In genomic region chr17:50056217-50056960, GRCh38 we compare ENCODE assay signal across 8 cellular contexts. TPM values are rescaled to one million over a fixed set of nuclear protein-coding genes. Genes with fewer than 3 reads are reported as not detected.
DNase-seq lines count a peak whose midpoint lies in the region; ATAC-seq and TF ChIP-seq lines count a peak whose summit lies in the region.

No MANE protein-coding gene starts in this region.

- DNase-seq in NCI-H1694 (lab: John Stamatoyannopoulos, UW) (peak; percentile 17), caudate nucleus (lab: John Stamatoyannopoulos, UW) (peak in 50 of 61 donors; percentile 8 to 78 (median 42)), left lung (peak in 1 of 2 donors; percentile 86)
- DNase-seq in stimulated activated CD4-positive, alpha-beta T cell treated with anti-CD3 and anti-CD28 coated beads, Interleukin-4, amount 100 ng/mL, for 4 hours: peak; percentile 62 to 63

- peak overlapping the region; percentile 94 to 100 (median 100) for H3K4me2 ChIP-seq in BLaER1 treated with 17β-estradiol and CSF1 and Interleukin-3, amounts not matched to agents 10 nM and 100 nM

- no peak overlapping the region for H3K27ac ChIP-seq in BLaER1 treated with 17β-estradiol and CSF1 and Interleukin-3, amounts not matched to agents 10 nM and 100 nM
- H3K27ac ChIP-seq in caudate nucleus (ENCODE audit: low read depth, low read length) (no peak overlapping the region), left lung (peak overlapping the region; percentile 87 to 93)

- peaks cover 35 to 66% (median 51%) of the 10 kb centered on the region in 10 experiments for H3K4me1 ChIP-seq in BLaER1 treated with 17β-estradiol and CSF1 and Interleukin-3, amounts not matched to agents 10 nM and 100 nM
- H3K4me1 ChIP-seq in left lung: peaks cover 63 to 96% of the 10 kb centered on the region in 2 donors

- peak overlapping the region; percentile 19 to 76 (median 68); a peak in 21 of 22 replicates for H3K9ac ChIP-seq in BLaER1 treated with 17β-estradiol and CSF1 and Interleukin-3, amounts not matched to agents 10 nM and 100 nM

- no peaks in the 10 kb centered on the region for H3K9me3 ChIP-seq in BLaER1 treated with 17β-estradiol and CSF1 and Interleukin-3, amounts not matched to agents 10 nM and 100 nM (replicated peaks in 1 of 11)
- no peaks in the 10 kb centered on the region for H3K9me3 ChIP-seq in left lung

- TF ChIP-seq CTCF in WI38 (IDR thresholded peaks at IDR 0.05; ENCODE audit: low read depth, low read length) (0 out of 2 replicates have a peak, but pooled peaks have one; percentile 12), left lung (IDR thresholded peaks at IDR 0.05) (peak in 1 of 2 donors; percentile 18)

- H3K36me3 ChIP-seq in BLaER1 treated with 17β-estradiol and CSF1 and Interleukin-3, amounts not matched to agents 10 nM and 100 nM: no peaks in the 10 kb centered on the region
- no peaks in the 10 kb centered on the region for H3K36me3 ChIP-seq in left lung

- peak overlapping the region; percentile 64 to 84 (median 76) for H3K4me3 ChIP-seq in BLaER1 treated with 17β-estradiol and CSF1 and Interleukin-3, amounts not matched to agents 10 nM and 100 nM
- peak overlapping the region; percentile 82 for H3K4me3 ChIP-seq in WI38 (ENCODE audit: low read depth, low read length)
- peak overlapping the region; percentile 61 to 78 for H3K4me3 ChIP-seq in left lung

- peaks cover 0 to 28% (median 12%) of the 10 kb centered on the region in 11 experiments; a peak in 12 of 22 replicates for H4K20me1 ChIP-seq in BLaER1 treated with 17β-estradiol and CSF1 and Interleukin-3, amounts not matched to agents 10 nM and 100 nM

- H3K27me3 ChIP-seq in BLaER1 treated with 17β-estradiol and CSF1 and Interleukin-3, amounts not matched to agents 10 nM and 100 nM: peaks cover 51 to 69% (median 63%) of the 10 kb centered on the region in 11 experiments
- peaks cover 0 to 50% of the 10 kb centered on the region in 2 donors for H3K27me3 ChIP-seq in left lung

- ATAC-seq in GM21529 (IDR thresholded peaks at IDR 0.05; ENCODE audit: unreplicated experiment) (peak; percentile 57), left lung (peak; percentile 5), GM19035 (IDR thresholded peaks at IDR 0.05; ENCODE audit: unreplicated experiment) (no peak)

- intact Hi-C loops in left lung (cut with DNase I): no loop called here

RNA-seq across cellular contexts. Expression of gene ITGA3, which starts 0.5 kb away (rescaled TPM):
- total RNA-seq in left lung: 100 to 1,000 TPM; 182 to 311 TPM

RNA-seq across cellular contexts. Expression of gene PDK2, which starts 38.8 kb away (rescaled TPM):
- total RNA-seq in left lung: 10 to 100 TPM; 20.7 to 32.0 TPM

Comparison
In these comparisons a context has a peak if more than half of its experiments do, and no peak if none do; other contexts are left out.
1. H3K27ac ChIP-seq: peak in left lung (2 of 2); none in BLaER1 treated with 17β-estradiol and CSF1 and Interleukin-3, amounts not matched to agents 10 nM and 100 nM (0 of 11) and caudate nucleus (single experiment).
2. Peak in every context shown above with its lines, with median percentiles within 50 percentile points of each other: H3K4me3 ChIP-seq.